1 cellular context compared by ENCODE assay signal in genomic region chr14:63573579-63573978, GRCh38.
TF ChIP-seq lines count a peak whose summit lies in the region.

No MANE protein-coding gene starts in this region.

TF ChIP-seq in HepG2, 621 proteins besides CTCF, POLR2A, EP300 and RAD21 (continued from another document):
- TF ChIP-seq HMGXB4 (CRISPR knock-in tag; IDR thresholded peaks at IDR 0.05; ENCODE audit: borderline replicate concordance in 1 of 2, low read depth in 1 of 2): no peak
- TF ChIP-seq HES4 (CRISPR knock-in tag; IDR thresholded peaks at IDR 0.05; ENCODE audit: borderline replicate concordance): no peak
- no peak for TF ChIP-seq NFE2L1 (CRISPR knock-in tag; IDR thresholded peaks at IDR 0.05; ENCODE audit: borderline replicate concordance)
- no peak for TF ChIP-seq JUND (CRISPR knock-in tag; IDR thresholded peaks at IDR 0.05)
- TF ChIP-seq FOSL2 (CRISPR knock-in tag; IDR thresholded peaks at IDR 0.05): 0 out of 2 replicates have a peak, but pooled peaks have one; percentile 11
- TF ChIP-seq HNRNPH1 (optimal IDR thresholded peaks at IDR 0.05; ENCODE audit: low read depth, low read length): no peak
